1 cellular context compared by ENCODE assay signal in the genomic region with DNA sequence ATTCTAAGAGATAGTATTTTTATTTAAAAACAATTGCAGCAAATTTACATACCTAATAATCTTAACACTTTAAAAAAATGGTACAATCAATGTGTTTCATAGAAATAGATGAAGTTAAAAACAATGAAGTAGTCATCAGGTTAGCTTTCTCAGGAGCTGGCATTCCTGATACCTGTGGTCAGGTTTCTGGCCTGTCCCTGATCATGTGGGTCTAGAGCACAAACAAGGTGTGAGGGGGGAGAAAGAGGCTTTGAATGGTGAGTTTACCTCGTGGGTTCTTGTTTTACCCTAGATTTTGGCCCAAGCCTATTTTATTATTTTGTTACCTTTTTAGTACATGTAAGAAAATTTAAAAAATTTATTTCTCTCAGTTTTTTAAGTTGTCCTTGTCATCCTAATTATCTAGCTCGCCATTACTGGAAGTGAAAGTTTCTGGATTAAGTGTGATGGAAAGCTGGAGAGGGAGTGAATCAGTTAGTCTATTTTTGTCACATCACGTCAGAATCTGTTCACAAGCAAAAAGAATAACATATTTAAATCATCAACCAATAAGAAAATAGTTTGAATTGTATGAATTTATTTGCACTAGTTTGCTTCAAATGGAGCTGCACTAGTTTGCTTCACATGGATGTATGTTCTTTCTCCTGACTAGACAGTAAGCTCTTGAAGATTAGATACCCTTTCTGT.
TF ChIP-seq lines count a peak whose summit lies in the region.

No MANE protein-coding gene starts in this region.

TF ChIP-seq in K562, 482 proteins besides CTCF, POLR2A, EP300 and RAD21:
- TF ChIP-seq HNRNPLL (IDR thresholded peaks at IDR 0.05; ENCODE audit: low read depth, low read length, poor library complexity, severe bottlenecking) (no peak), EGR1 (conservative IDR thresholded peaks at IDR 0.05) (no peak), SMAD4 (CRISPR knock-in tag; conservative IDR thresholded peaks at IDR 0.05) (no peak), NCOR1 (IDR thresholded peaks at IDR 0.05) (no peak), MEF2A (IDR thresholded peaks at IDR 0.05; ENCODE audit: control insufficient read depth, low read depth, low read length) (peak; percentile 72)
